Comparison of ENCODE assay signal across 15 cellular contexts in genomic region chr21:35511298-35512162, GRCh38.
A peak's percentile ranks its signal among the peaks of the same experiment; 100 is the strongest.
DNase-seq lines count a peak whose midpoint lies in the region; ATAC-seq and TF ChIP-seq lines count a peak whose summit lies in the region.
"Had no signal": no experiment of that assay in that cellular context is flagged by ENCODE, and none has a peak within 500 bp of the region (broad histone marks: within the 10 kb centered on the region; RNA-seq: fewer than 3 reads in every experiment).

No MANE protein-coding gene starts in this region.

- 41 to 46% methylated on average over 6 of the region's 6 CpGs for WGBS in GM23248 (ENCODE audit: low coverage in 1 of 2, low lambda C conversion rate in 2 of 2, missing lambda C conversion rate in 2 of 2), 2 experiments
- WGBS in aorta, 2 donors = 59 to 72% methylated on average over 6 of the region's 6 CpGs

- peak overlapping the region; percentile 19; the same call in 1 of the 2 replicates for H2AFZ ChIP-seq in GM23248
- no peak overlapping the region for H2AFZ ChIP-seq in fibroblast of lung (ENCODE audit: low read length)
- H2AFZ ChIP-seq: GM23338, parathyroid adenoma had no signal

- ATAC-seq in aorta (ENCODE audit: low FRiP score) (no peak), GM18867 (IDR thresholded peaks at IDR 0.05; ENCODE audit: unreplicated experiment) (no peak)
- ATAC-seq: GM23338 had no signal

- H3K27ac ChIP-seq in GM23248 (peak overlapping the region; percentile 85), fibroblast of lung (ENCODE audit: insufficient read depth, low read length) (no peak overlapping the region), aorta (ENCODE audit: low read depth in 1 of 2, low read length in 2 of 2) (no peak overlapping the region)
- H3K27ac ChIP-seq in CD8-positive, alpha-beta memory T cell (ENCODE audit: low read depth, low read length) = no peak overlapping the region
- H3K27ac ChIP-seq: parathyroid adenoma, SK-N-MC, thoracic aorta had no signal

- no peaks in the 10 kb centered on the region for H3K27me3 ChIP-seq in GM23248 (replicated peaks; ENCODE audit: insufficient read depth)
- H3K27me3 ChIP-seq in fibroblast of lung (ENCODE audit: control insufficient read depth, insufficient read depth, low read length) = no peaks in the 10 kb centered on the region
- no peaks in the 10 kb centered on the region for H3K27me3 ChIP-seq in aorta (ENCODE audit: control insufficient read depth in 1 of 2, insufficient read depth in 2 of 2, low read length in 1 of 2)
- no peaks in the 10 kb centered on the region for H3K27me3 ChIP-seq in CD8-positive, alpha-beta memory T cell (ENCODE audit: insufficient read depth, low read length, poor library complexity, severe bottlenecking)

- intact Hi-C loops in aorta (cut with DNase I) = no loop called here

- no peaks in the 10 kb centered on the region; the same call in 1 of the 2 replicates for H3K9me2 ChIP-seq in GM23248 (ENCODE audit: insufficient read depth)

- peaks cover 34% of the 10 kb centered on the region for H3K4me1 Mint-ChIP-seq in activated CD4-positive, alpha-beta T cell treated with anti-CD3 and anti-CD28 coated beads, Interleukin-2, amount 10 ng/mL, durations not matched to agents 7 days and 5 days
- no peaks in the 10 kb centered on the region for H3K4me1 Mint-ChIP-seq in CD8-positive, alpha-beta memory T cell

- peaks cover 2% of the 10 kb centered on the region for H3K9me3 Mint-ChIP-seq in activated CD4-positive, alpha-beta T cell treated with anti-CD3 and anti-CD28 coated beads, Interleukin-2, amount 10 ng/mL, durations not matched to agents 7 days and 5 days
- H3K9me3 Mint-ChIP-seq in CD8-positive, alpha-beta memory T cell = peaks cover 0 to 2% (median 0%) of the 10 kb centered on the region in 5 donors
- H3K9me3 Mint-ChIP-seq: GM23338 had no signal

- H3F3A ChIP-seq in GM23248 (ENCODE audit: insufficient read depth) = peaks cover 12% of the 10 kb centered on the region

- no peak for TF ChIP-seq CTCF in fibroblast of lung (conservative IDR thresholded peaks at IDR 0.05 in 1 of 2, IDR thresholded peaks at IDR 0.05 in 1 of 2; ENCODE audit: low read depth in 1 of 2, low read length in 2 of 2)

- in situ Hi-C loops in GM23248 (cut with MboI) = no loop called here

- CTCF ChIA-PET in activated CD4-positive, alpha-beta T cell treated with anti-CD3 and anti-CD28 coated beads, Interleukin-2, amount 10 ng/mL, durations not matched to agents 7 days and 5 days (lab: Charles Lee) = interaction anchor here (1.0 to 1.6 kb wide), 3 partner anchors 8 to 766 kb away, joined by 3 read pairs; no protein-coding TSS in a partner anchor
- CTCF ChIA-PET in CD8-positive, alpha-beta memory T cell (lab: Charles Lee) = no interaction called here

- H3K36me3 ChIP-seq in GM23248 (ENCODE audit: low read depth) = no peaks in the 10 kb centered on the region
- H3K36me3 ChIP-seq in fibroblast of lung (ENCODE audit: control insufficient read depth, insufficient read depth, low read length) = no peaks in the 10 kb centered on the region
- H3K36me3 ChIP-seq in aorta (ENCODE audit: control insufficient read depth in 1 of 2, insufficient read depth in 2 of 2, low read length in 1 of 2) = no peaks in the 10 kb centered on the region
- H3K36me3 ChIP-seq in CD8-positive, alpha-beta memory T cell (ENCODE audit: insufficient read depth, low read length) = no peaks in the 10 kb centered on the region
- H3K36me3 ChIP-seq: thoracic aorta had no signal

- peak overlapping the region; percentile 2 for H3K27ac Mint-ChIP-seq in activated CD4-positive, alpha-beta T cell treated with anti-CD3 and anti-CD28 coated beads, Interleukin-2, amount 10 ng/mL, durations not matched to agents 7 days and 5 days
- no peak overlapping the region for H3K27ac Mint-ChIP-seq in CD8-positive, alpha-beta memory T cell
- H3K27ac Mint-ChIP-seq: GM23338 had no signal

- H3K27me3 Mint-ChIP-seq in activated CD4-positive, alpha-beta T cell treated with anti-CD3 and anti-CD28 coated beads, Interleukin-2, amount 10 ng/mL, durations not matched to agents 7 days and 5 days = no peaks in the 10 kb centered on the region
- H3K27me3 Mint-ChIP-seq in CD8-positive, alpha-beta memory T cell = peaks cover 29 to 66% of the 10 kb centered on the region in 2 donors

- no peak overlapping the region for H3K4me3 Mint-ChIP-seq in activated CD4-positive, alpha-beta T cell treated with anti-CD3 and anti-CD28 coated beads, Interleukin-2, amount 10 ng/mL, durations not matched to agents 7 days and 5 days
- no peak overlapping the region for H3K4me3 Mint-ChIP-seq in CD8-positive, alpha-beta memory T cell
- H3K4me3 Mint-ChIP-seq: GM23338 had no signal

- no peaks in the 10 kb centered on the region for H4K20me1 ChIP-seq in GM23248 (ENCODE audit: insufficient read depth)
- no peaks in the 10 kb centered on the region for H4K20me1 ChIP-seq in fibroblast of lung (ENCODE audit: control insufficient read depth, extremely low read depth, insufficient read depth, low read length)

- POLR2A ChIA-PET in activated CD4-positive, alpha-beta T cell treated with anti-CD3 and anti-CD28 coated beads, Interleukin-2, amount 10 ng/mL, durations not matched to agents 7 days and 5 days (lab: Charles Lee) = no interaction called here
- POLR2A ChIA-PET in CD8-positive, alpha-beta memory T cell (lab: Charles Lee) = no interaction called here

- H3K36me3 Mint-ChIP-seq in activated CD4-positive, alpha-beta T cell treated with anti-CD3 and anti-CD28 coated beads, Interleukin-2, amount 10 ng/mL, durations not matched to agents 7 days and 5 days (ENCODE audit: low read depth) = no peaks in the 10 kb centered on the region
- no peaks in the 10 kb centered on the region for H3K36me3 Mint-ChIP-seq in CD8-positive, alpha-beta memory T cell

- H3K79me2 ChIP-seq in GM23248 (ENCODE audit: insufficient read depth) = no peaks in the 10 kb centered on the region
- H3K79me2 ChIP-seq in fibroblast of lung (ENCODE audit: control insufficient read depth, insufficient read depth, low read length) = no peaks in the 10 kb centered on the region
- H3K79me2 ChIP-seq: parathyroid adenoma had no signal

- peak; percentile 50 for DNase-seq in AG20443 (ENCODE audit: low spot score)
- DNase-seq in GM23248 = peak; percentile 71
- DNase-seq in activated CD4-positive, alpha-beta T cell treated with anti-CD3 and anti-CD28 coated beads, Interleukin-2, amount 10 ng/mL, durations not matched to agents 7 days and 5 days = no peak
- peak; percentile 37 to 64 for DNase-seq in fibroblast of lung (ENCODE audit: low read depth in 2 of 2)
- DNase-seq in aorta = no peak
- DNase-seq in DMS53 (lab: John Stamatoyannopoulos, UW) = no peak
- DNase-seq in CD8-positive, alpha-beta memory T cell = no peak
- DNase-seq: Caco-2, mesendoderm, NCI-H1694 had no signal

- H3K4me3 ChIP-seq in GM23248 (peak overlapping the region; percentile 13; the same call in 1 of the 2 replicates), fibroblast of lung (replicated peaks in 1 of 4; ENCODE audit: control extremely low read depth in 1 of 4, insufficient read depth in 1 of 4, low read depth in 3 of 4, low read length in 4 of 4) (no peak overlapping the region), aorta (ENCODE audit: low read length in 2 of 2) (no peak overlapping the region)
- H3K4me3 ChIP-seq in CD8-positive, alpha-beta memory T cell (ENCODE audit: low read length) = no peak overlapping the region
- H3K4me3 ChIP-seq: GM23338, SK-N-MC, thoracic aorta had no signal

- peaks cover 36% of the 10 kb centered on the region for H3K4me1 ChIP-seq in GM23248 (ENCODE audit: insufficient read depth)
- no peaks in the 10 kb centered on the region for H3K4me1 ChIP-seq in fibroblast of lung (ENCODE audit: control insufficient read depth, extremely low read depth, insufficient read depth, low read length)
- H3K4me1 ChIP-seq in aorta (ENCODE audit: control insufficient read depth in 1 of 2, insufficient read depth in 2 of 2, low read length in 2 of 2) = no peaks in the 10 kb centered on the region
- peaks cover 7% of the 10 kb centered on the region for H3K4me1 ChIP-seq in CD8-positive, alpha-beta memory T cell (ENCODE audit: insufficient read depth, low read length)
- H3K4me1 ChIP-seq: parathyroid adenoma had no signal

- H3K4me2 ChIP-seq in GM23248 (ENCODE audit: unreplicated experiment) = peak overlapping the region; percentile 73
- H3K4me2 ChIP-seq in fibroblast of lung (ENCODE audit: extremely low read depth, insufficient read depth, low read length) = no peak overlapping the region
- H3K4me2 ChIP-seq: GM23338 had no signal

- peak overlapping the region; percentile 57 for H3K9ac ChIP-seq in GM23248
- H3K9ac ChIP-seq in fibroblast of lung (ENCODE audit: insufficient read depth, low read length) = no peak overlapping the region
- H3K9ac ChIP-seq: parathyroid adenoma had no signal

- H3K9me3 ChIP-seq in GM23248 (ENCODE audit: low read depth) = no peaks in the 10 kb centered on the region
- H3K9me3 ChIP-seq in fibroblast of lung (ENCODE audit: control insufficient read depth, insufficient read depth, low read depth, low read length) = no peaks in the 10 kb centered on the region
- no peaks in the 10 kb centered on the region for H3K9me3 ChIP-seq in aorta (ENCODE audit: control insufficient read depth, low read length)
- H3K9me3 ChIP-seq in CD8-positive, alpha-beta memory T cell (ENCODE audit: low read length) = no peaks in the 10 kb centered on the region
- H3K9me3 ChIP-seq: Caco-2, thoracic aorta had no signal

Comparison
In these comparisons a context has a peak if more than half of its experiments do, and no peak if none do; other contexts are left out.
1. DNase-seq: peak in AG20443 (single experiment), GM23248 (single experiment) and fibroblast of lung (2 of 2); none in activated CD4-positive, alpha-beta T cell treated with anti-CD3 and anti-CD28 coated beads, Interleukin-2, amount 10 ng/mL, durations not matched to agents 7 days and 5 days (single experiment), aorta (0 of 2), DMS53 (single experiment) and CD8-positive, alpha-beta memory T cell (0 of 5).